1 cellular context compared by ENCODE assay signal in genomic region chr18:48675330-48675761, GRCh38.
TF ChIP-seq lines count a peak whose summit lies in the region.

No MANE protein-coding gene starts in this region.

TF ChIP-seq in HepG2, 621 proteins besides CTCF, POLR2A, EP300 and RAD21 (continued from another document and continues in another):
- no peak for TF ChIP-seq KIAA2018 (CRISPR knock-in tag; IDR thresholded peaks at IDR 0.05; ENCODE audit: borderline replicate concordance)
- TF ChIP-seq ZNF280B (CRISPR knock-in tag; IDR thresholded peaks at IDR 0.05; ENCODE audit: borderline replicate concordance), result 0 out of 2 replicates have a peak, but pooled peaks have one; percentile 23
- no peak for TF ChIP-seq ZNF550 (CRISPR knock-in tag; IDR thresholded peaks at IDR 0.05; ENCODE audit: borderline replicate concordance)
- TF ChIP-seq ZNF234 (CRISPR knock-in tag; conservative IDR thresholded peaks at IDR 0.05), result no peak
- TF ChIP-seq SNRNP70 (IDR thresholded peaks at IDR 0.05; ENCODE audit: low read depth, low read length), result no peak
- TF ChIP-seq ZNF572 (CRISPR knock-in tag; IDR thresholded peaks at IDR 0.05), result peak; percentile 71; the same call in 1 of the 2 replicates
- no peak for TF ChIP-seq RFX5 (IDR thresholded peaks at IDR 0.05; ENCODE audit: low read depth, low read length)
- TF ChIP-seq JUND (CRISPR knock-in tag; IDR thresholded peaks at IDR 0.05), result no peak
- TF ChIP-seq ZNF430 (CRISPR knock-in tag; IDR thresholded peaks at IDR 0.05), result no peak
- TF ChIP-seq AGO2 (optimal IDR thresholded peaks at IDR 0.05; ENCODE audit: low read depth, low read length), result peak; percentile 44
- TF ChIP-seq ZNF512B (CRISPR knock-in tag; IDR thresholded peaks at IDR 0.05; ENCODE audit: borderline replicate concordance), result no peak
- no peak for TF ChIP-seq EHMT2 (IDR thresholded peaks at IDR 0.05; ENCODE audit: borderline replicate concordance, low read depth, low read length)
- 0 out of 2 replicates have a peak, but pooled peaks have one; percentile 28 for TF ChIP-seq ZNF280D (CRISPR knock-in tag; IDR thresholded peaks at IDR 0.05)
- no peak for TF ChIP-seq ZNF24 (IDR thresholded peaks at IDR 0.05)
- no peak for TF ChIP-seq MEIS1 (CRISPR knock-in tag; IDR thresholded peaks at IDR 0.05; ENCODE audit: borderline replicate concordance)
- TF ChIP-seq ZFX (CRISPR knock-in tag; IDR thresholded peaks at IDR 0.05; ENCODE audit: low read depth), result peak; percentile 49; the same call in 1 of the 2 replicates
- peak; percentile 51; the same call in 1 of the 2 replicates for TF ChIP-seq KDM2A (CRISPR knock-in tag; IDR thresholded peaks at IDR 0.05; ENCODE audit: borderline replicate concordance, low read depth)
- TF ChIP-seq HMGXB4 (CRISPR knock-in tag; IDR thresholded peaks at IDR 0.05; ENCODE audit: borderline replicate concordance in 1 of 2, low read depth in 1 of 2), result peak in 1 of 2 experiments; percentile 34; a peak in 1 of 4 replicates
- TF ChIP-seq AHR (CRISPR knock-in tag; IDR thresholded peaks at IDR 0.05), result peak; percentile 54; the same call in 1 of the 2 replicates
- TF ChIP-seq SRY (CRISPR knock-in tag; IDR thresholded peaks at IDR 0.05), result 0 out of 2 replicates have a peak, but pooled peaks have one; percentile 25
- peak; percentile 61; the same call in 1 of the 2 replicates for TF ChIP-seq SMAD1 (CRISPR knock-in tag; IDR thresholded peaks at IDR 0.05; ENCODE audit: borderline replicate concordance, low read depth)
- peak; percentile 40; the same call in 1 of the 2 replicates for TF ChIP-seq ELF3 (CRISPR knock-in tag; IDR thresholded peaks at IDR 0.05)
- peak; percentile 50; the same call in 1 of the 2 replicates for TF ChIP-seq MYC (CRISPR knock-in tag; IDR thresholded peaks at IDR 0.05; ENCODE audit: borderline replicate concordance)
- 0 out of 2 replicates have a peak, but pooled peaks have one; percentile 47 for TF ChIP-seq GATAD1 (CRISPR knock-in tag; IDR thresholded peaks at IDR 0.05)
- TF ChIP-seq ZNF652 (CRISPR knock-in tag; IDR thresholded peaks at IDR 0.05; ENCODE audit: borderline replicate concordance, low read depth), result no peak
- no peak for TF ChIP-seq FOXA1 (IDR thresholded peaks at IDR 0.05)
- no peak for TF ChIP-seq FOXA1 (CRISPR knock-in tag; IDR thresholded peaks at IDR 0.05)
- TF ChIP-seq TFE3 (CRISPR knock-in tag; IDR thresholded peaks at IDR 0.05), result no peak
- TF ChIP-seq HMGXB3 (CRISPR knock-in tag; IDR thresholded peaks at IDR 0.05; ENCODE audit: borderline replicate concordance), result no peak
- TF ChIP-seq ZNF253 (CRISPR knock-in tag; IDR thresholded peaks at IDR 0.05; ENCODE audit: borderline replicate concordance), result no peak
- no peak for TF ChIP-seq POLR2AphosphoS2 (IDR thresholded peaks at IDR 0.05; ENCODE audit: low read depth, low read length)
- TF ChIP-seq NFKB2 (CRISPR knock-in tag; IDR thresholded peaks at IDR 0.05; ENCODE audit: borderline replicate concordance), result 0 out of 2 replicates have a peak, but pooled peaks have one; percentile 36
- TF ChIP-seq HOXA7 (CRISPR knock-in tag; IDR thresholded peaks at IDR 0.05), result no peak
